23 cellular contexts compared by ENCODE assay signal in genomic region chr1:15625224-15625917, GRCh38. TPM values are rescaled to one million over a fixed set of nuclear protein-coding genes. Genes with fewer than 3 reads are reported as not detected.
A peak's percentile ranks its signal among the peaks of the same experiment; 100 is the strongest.
DNase-seq lines count a peak whose midpoint lies in the region; ATAC-seq and TF ChIP-seq lines count a peak whose summit lies in the region.
"Had no signal": no experiment of that assay in that cellular context is flagged by ENCODE, and none has a peak within 500 bp of the region (broad histone marks: within the 10 kb centered on the region; RNA-seq: fewer than 3 reads in every experiment).

No MANE protein-coding gene starts in this region.

- no peaks in the 10 kb centered on the region for H3K9me3 ChIP-seq in subcutaneous abdominal adipose tissue (ENCODE audit: control insufficient read depth in 5 of 5, low read length in 5 of 5)
- H3K9me3 ChIP-seq: ascending aorta, HAP-1, heart left ventricle, vagina had no signal

- no peak for ATAC-seq in activated naive CD4-positive, alpha-beta T cell treated with anti-CD3 and anti-CD28 coated beads, Interleukin-2, amount 50 U/mL, for 72 hours
- ATAC-seq in WTC11 (no peak), memory B cell (ENCODE audit: low read depth) (no peak)
- ATAC-seq: naive thymus-derived CD4-positive, alpha-beta T cell had no signal

- no peak for TF ChIP-seq CTCF in WTC11 (IDR thresholded peaks at IDR 0.05)
- TF ChIP-seq CTCF in MCF 10A (IDR thresholded peaks at IDR 0.05; ENCODE audit: unreplicated experiment), result no peak

- no peak overlapping the region for H3K4me3 Mint-ChIP-seq in activated naive CD4-positive, alpha-beta T cell treated with anti-CD3 and anti-CD28 coated beads for 36 hours
- H3K4me3 Mint-ChIP-seq in WTC11, result no peak overlapping the region
- H3K4me3 Mint-ChIP-seq in memory B cell, result no peak overlapping the region
- H3K4me3 Mint-ChIP-seq in MCF 10A (ENCODE audit: unreplicated experiment), result no peak overlapping the region
- H3K4me3 Mint-ChIP-seq: CD4-positive, alpha-beta T cell; naive thymus-derived CD4-positive, alpha-beta T cell had no signal

- no peaks in the 10 kb centered on the region for H3K9me3 Mint-ChIP-seq in activated naive CD4-positive, alpha-beta T cell treated with anti-CD3 and anti-CD28 coated beads for 36 hours
- H3K9me3 Mint-ChIP-seq in activated naive CD4-positive, alpha-beta T cell treated with anti-CD3 and anti-CD28 coated beads, Interleukin-2, amount 50 U/mL, for 72 hours, result no peaks in the 10 kb centered on the region
- H3K9me3 Mint-ChIP-seq in WTC11, result no peaks in the 10 kb centered on the region
- H3K9me3 Mint-ChIP-seq in memory B cell, result no peaks in the 10 kb centered on the region
- H3K9me3 Mint-ChIP-seq in MCF 10A (ENCODE audit: unreplicated experiment), result no peaks in the 10 kb centered on the region
- H3K9me3 Mint-ChIP-seq: CD4-positive, alpha-beta T cell; naive thymus-derived CD4-positive, alpha-beta T cell had no signal

- H3K27me3 Mint-ChIP-seq in activated naive CD4-positive, alpha-beta T cell treated with anti-CD3 and anti-CD28 coated beads for 36 hours (ENCODE audit: low read depth), result no peaks in the 10 kb centered on the region
- H3K27me3 Mint-ChIP-seq in WTC11 (ENCODE audit: low read depth) (no peaks in the 10 kb centered on the region), memory B cell (no peaks in the 10 kb centered on the region), MCF 10A (ENCODE audit: insufficient read depth, unreplicated experiment) (no peaks in the 10 kb centered on the region)
- H3K27me3 Mint-ChIP-seq: CD4-positive, alpha-beta T cell; naive thymus-derived CD4-positive, alpha-beta T cell had no signal

- H3K9ac ChIP-seq in subcutaneous abdominal adipose tissue (ENCODE audit: low read length in 5 of 5), result peak overlapping the region in 1 of 5 donors; percentile 17

- POLR2A ChIA-PET in WTC11 (lab: Charles Lee) (interaction anchor here (0.6 kb wide), 1 partner anchor 29 kb away, joined by 3 read pairs; no protein-coding TSS in a partner anchor), MCF 10A (lab: Yijun Ruan, JAX) (interaction anchor here (0.7 kb wide), 1 partner anchor 29 kb away, joined by 3 read pairs; no protein-coding TSS in a partner anchor)

- peaks cover 48% of the 10 kb centered on the region for H3K4me1 Mint-ChIP-seq in activated naive CD4-positive, alpha-beta T cell treated with anti-CD3 and anti-CD28 coated beads for 36 hours (ENCODE audit: low read depth)
- peaks cover 11% of the 10 kb centered on the region for H3K4me1 Mint-ChIP-seq in WTC11
- H3K4me1 Mint-ChIP-seq in memory B cell, result peaks cover 36% of the 10 kb centered on the region
- H3K4me1 Mint-ChIP-seq in MCF 10A (ENCODE audit: insufficient read depth, unreplicated experiment), result peaks cover 33% of the 10 kb centered on the region

- H3K36me3 ChIP-seq in subcutaneous abdominal adipose tissue (ENCODE audit: control insufficient read depth in 5 of 5, insufficient read depth in 5 of 5, low read length in 5 of 5), result peaks cover 5 to 16% (median 13%) of the 10 kb centered on the region in 5 donors

- H3K36me3 Mint-ChIP-seq in activated naive CD4-positive, alpha-beta T cell treated with anti-CD3 and anti-CD28 coated beads for 36 hours (ENCODE audit: low read depth), result peaks cover 9% of the 10 kb centered on the region
- H3K36me3 Mint-ChIP-seq in activated naive CD4-positive, alpha-beta T cell treated with anti-CD3 and anti-CD28 coated beads, Interleukin-2, amount 50 U/mL, for 72 hours, result peaks cover 0 to 14% of the 10 kb centered on the region in 2 donors
- H3K36me3 Mint-ChIP-seq in WTC11 (peaks cover 28% of the 10 kb centered on the region), memory B cell (peaks cover 17% of the 10 kb centered on the region), MCF 10A (ENCODE audit: insufficient read depth, unreplicated experiment) (peaks cover 33% of the 10 kb centered on the region)

- H3K4me1 ChIP-seq in subcutaneous abdominal adipose tissue (ENCODE audit: control insufficient read depth in 5 of 5, insufficient read depth in 5 of 5, low read length in 5 of 5), result peaks cover 0 to 79% (median 64%) of the 10 kb centered on the region in 5 donors

- H3K4me3 ChIP-seq in subcutaneous abdominal adipose tissue (ENCODE audit: low read depth in 1 of 5, low read length in 5 of 5), result no peak overlapping the region
- H3K4me3 ChIP-seq: ascending aorta, HAP-1, heart left ventricle, lung, skin epidermis, vagina had no signal

- H3K27me3 ChIP-seq in subcutaneous abdominal adipose tissue (ENCODE audit: control insufficient read depth in 5 of 5, insufficient read depth in 4 of 5, low read length in 5 of 5), result no peaks in the 10 kb centered on the region
- H3K27me3 ChIP-seq: ascending aorta, heart left ventricle, vagina had no signal

- peak overlapping the region; percentile 33 for H3K27ac Mint-ChIP-seq in activated naive CD4-positive, alpha-beta T cell treated with anti-CD3 and anti-CD28 coated beads for 36 hours
- H3K27ac Mint-ChIP-seq in activated naive CD4-positive, alpha-beta T cell treated with anti-CD3 and anti-CD28 coated beads, Interleukin-2, amount 50 U/mL, for 72 hours, result no peak overlapping the region
- peak overlapping the region; percentile 28; the same call in 1 of the 2 replicates for H3K27ac Mint-ChIP-seq in WTC11
- peak overlapping the region; percentile 77 for H3K27ac Mint-ChIP-seq in memory B cell
- H3K27ac Mint-ChIP-seq in MCF 10A (ENCODE audit: low read depth, unreplicated experiment), result no peak overlapping the region
- H3K27ac Mint-ChIP-seq: CD4-positive, alpha-beta T cell had no signal

- no TSS peak for BruUV-seq in MCF 10A (replicated peaks; lab: Mats Ljungman, UMichigan)

- intact Hi-C loops in activated naive CD4-positive, alpha-beta T cell treated with anti-CD3 and anti-CD28 coated beads for 36 hours (cut with micrococcal nuclease), result no loop called here
- intact Hi-C loops in MCF 10A (cut with micrococcal nuclease), result no loop called here

- DNase-seq in activated naive CD4-positive, alpha-beta T cell treated with anti-CD3 and anti-CD28 coated beads for 36 hours, result no peak
- DNase-seq in activated naive CD4-positive, alpha-beta T cell treated with anti-CD3 and anti-CD28 coated beads, Interleukin-2, amount 50 U/mL, for 72 hours (ENCODE audit: low spot score in 2 of 2), result no peak
- DNase-seq in WTC11 (ENCODE audit: low spot score), result no peak
- DNase-seq in memory B cell (ENCODE audit: low spot score in 2 of 2), result no peak
- DNase-seq in MCF 10A (ENCODE audit: unreplicated experiment), result no peak
- no peak for DNase-seq in amniotic stem cell (lab: John Stamatoyannopoulos, UW)
- DNase-seq in HPDE6-E6E7 (ENCODE audit: extremely low spot score), result no peak
- DNase-seq: ACHN; activated CD4-positive, alpha-beta T cell treated with anti-CD3 and anti-CD28 coated beads for 48 hours; activated CD8-positive, alpha-beta memory T cell treated with anti-CD3 and anti-CD28 coated beads, Interleukin-2, amount 50 U/mL, for 48 hours; CD4-positive, alpha-beta T cell; heart left ventricle; IMR-90; naive thymus-derived CD4-positive, alpha-beta T cell; NCI-H2107; NCI-H524; SW 1271 had no signal

- CTCF ChIA-PET in activated naive CD4-positive, alpha-beta T cell treated with anti-CD3 and anti-CD28 coated beads for 36 hours (lab: Charles Lee), result no interaction called here
- CTCF ChIA-PET in WTC11 (lab: Charles Lee), result no interaction called here
- CTCF ChIA-PET in MCF 10A (lab: Yijun Ruan, JAX), result no interaction called here

- peak overlapping the region; percentile 11 for H3K27ac ChIP-seq in subcutaneous abdominal adipose tissue (ENCODE audit: low read depth, low read length)
- H3K27ac ChIP-seq: ascending aorta, heart left ventricle, vagina had no signal

TF ChIP-seq in WTC11, 78 proteins besides CTCF, POLR2A, EP300 and RAD21 (continues in another document):
- TF ChIP-seq ZNF416 (CRISPR knock-in tag; IDR thresholded peaks at IDR 0.05), result no peak
- TF ChIP-seq MYBL2 (CRISPR knock-in tag; IDR thresholded peaks at IDR 0.05), result no peak
- TF ChIP-seq PRDM15 (CRISPR knock-in tag; IDR thresholded peaks at IDR 0.05), result no peak

RNA-seq across cellular contexts. Expression of gene DDI2, which starts 8.1 kb away (rescaled TPM):
- total RNA-seq in activated naive CD4-positive, alpha-beta T cell treated with anti-CD3 and anti-CD28 coated beads for 36 hours, result 10 to 100 TPM; 19.6 to 20.7 TPM
- 10 to 100 TPM; 23.9 to 32.2 TPM for total RNA-seq in activated naive CD4-positive, alpha-beta T cell treated with anti-CD3 and anti-CD28 coated beads, Interleukin-2, amount 50 U/mL, for 72 hours
- total RNA-seq in WTC11 (2021) (33.8 to 34.2 TPM (median 33.8 TPM) in 3 replicates), MCF 10A (2022) (26.6 and 32.7 TPM in 2 replicates)

RNA-seq across cellular contexts. Expression of gene AGMAT, which starts 40.5 kb away (rescaled TPM):
- total RNA-seq in activated naive CD4-positive, alpha-beta T cell treated with anti-CD3 and anti-CD28 coated beads for 36 hours, result 10 to 100 TPM; 15.9 to 16.2 TPM
- 10 to 100 TPM; 15.3 to 16.6 TPM for total RNA-seq in activated naive CD4-positive, alpha-beta T cell treated with anti-CD3 and anti-CD28 coated beads, Interleukin-2, amount 50 U/mL, for 72 hours
- 4.9 to 5.6 TPM (median 5.5 TPM) in 3 replicates for total RNA-seq in WTC11 (2021)
- total RNA-seq in MCF 10A (2022), result not detected in 2 replicates

RNA-seq across cellular contexts. Expression of gene PLEKHM2, which starts 58.7 kb away (rescaled TPM):
- total RNA-seq in activated naive CD4-positive, alpha-beta T cell treated with anti-CD3 and anti-CD28 coated beads for 36 hours, result 10 to 100 TPM; 44.2 to 48.3 TPM
- total RNA-seq in activated naive CD4-positive, alpha-beta T cell treated with anti-CD3 and anti-CD28 coated beads, Interleukin-2, amount 50 U/mL, for 72 hours, result 10 to 100 TPM; 46.5 to 48.0 TPM
- 47.5 to 51.8 TPM (median 49.7 TPM) in 3 replicates for total RNA-seq in WTC11 (2021)
- total RNA-seq in MCF 10A (2022), result 51.5 and 65.8 TPM in 2 replicates

Comparison
In these comparisons a context has a peak if more than half of its experiments do, and no peak if none do; other contexts are left out.
1. H3K27ac Mint-ChIP-seq: peak in activated naive CD4-positive, alpha-beta T cell treated with anti-CD3 and anti-CD28 coated beads for 36 hours (single experiment), WTC11 (single experiment) and memory B cell (single experiment); none in activated naive CD4-positive, alpha-beta T cell treated with anti-CD3 and anti-CD28 coated beads, Interleukin-2, amount 50 U/mL, for 72 hours (0 of 2) and MCF 10A (single experiment).